7 cellular contexts compared by ENCODE assay signal in genomic region chr20:3727333-3728035, GRCh38. TPM values are rescaled to one million over a fixed set of nuclear protein-coding genes. Genes with fewer than 3 reads are reported as not detected.
DNase-seq lines count a peak whose midpoint lies in the region; ATAC-seq and TF ChIP-seq lines count a peak whose summit lies in the region.
"Had no signal": no experiment of that assay in that cellular context is flagged by ENCODE, and none has a peak within 500 bp of the region (broad histone marks: within the 10 kb centered on the region; RNA-seq: fewer than 3 reads in every experiment).

No MANE protein-coding gene starts in this region.

- no peaks in the 10 kb centered on the region for H3K9me3 Mint-ChIP-seq in WTC11
- H3K9me3 Mint-ChIP-seq: activated naive CD4-positive, alpha-beta T cell treated with anti-CD3 and anti-CD28 coated beads, Interleukin-2, amount 10 ng/mL, durations not matched to agents 7 days and 5 days had no signal

- H3K4me1 ChIP-seq in suprapubic skin = peaks cover 15% of the 10 kb centered on the region

- TF ChIP-seq EP300 in suprapubic skin (IDR thresholded peaks at IDR 0.05) = no peak

- H3K4me3 Mint-ChIP-seq in WTC11 = no peak overlapping the region
- H3K4me3 Mint-ChIP-seq: activated naive CD4-positive, alpha-beta T cell treated with anti-CD3 and anti-CD28 coated beads, Interleukin-2, amount 10 ng/mL, durations not matched to agents 7 days and 5 days had no signal

- no peaks in the 10 kb centered on the region for H3K36me3 ChIP-seq in MG63
- no peaks in the 10 kb centered on the region for H3K36me3 ChIP-seq in suprapubic skin

- CTCF ChIA-PET in WTC11 (lab: Charles Lee) = interaction anchor here (0.6 to 2.1 kb wide), 11 partner anchors 8 to 358 kb away, joined by 3 to 10 read pairs (median 4); partner anchors contain the start of gene ADISSP

- no peak overlapping the region for H3K27ac Mint-ChIP-seq in WTC11
- H3K27ac Mint-ChIP-seq: activated naive CD4-positive, alpha-beta T cell treated with anti-CD3 and anti-CD28 coated beads, Interleukin-2, amount 10 ng/mL, durations not matched to agents 7 days and 5 days had no signal

- H3K9me3 ChIP-seq in MG63 (no peaks in the 10 kb centered on the region), suprapubic skin (no peaks in the 10 kb centered on the region)

- DNase-seq in MG63 (peak; percentile 58), foreskin melanocyte (peak; percentile 34), suprapubic skin (ENCODE audit: low spot score in 2 of 2) (no peak), WTC11 (ENCODE audit: low spot score) (no peak), NCI-H748 treated with DMSO at 0.1 percent for 48 hours (lab: John Stamatoyannopoulos, UW) (no peak)
- no peak for DNase-seq in stimulated activated CD4-positive, alpha-beta T cell treated with anti-CD3 and anti-CD28 coated beads, Interleukin-4, amount 100 ng/mL, for 1 hour
- DNase-seq: activated naive CD4-positive, alpha-beta T cell treated with anti-CD3 and anti-CD28 coated beads, Interleukin-2, amount 10 ng/mL, durations not matched to agents 7 days and 5 days had no signal

- POLR2A ChIA-PET in WTC11 (lab: Charles Lee) = interaction anchor here (1.1 kb wide), 1 partner anchor 22 kb away, joined by 4 read pairs; no protein-coding TSS in a partner anchor

- H3K4me1 Mint-ChIP-seq in WTC11 = peaks cover 16% of the 10 kb centered on the region

- TF ChIP-seq POLR2A in suprapubic skin (IDR thresholded peaks at IDR 0.05) = no peak

- H3K27me3 Mint-ChIP-seq in WTC11 (ENCODE audit: low read depth) = peaks cover 38% of the 10 kb centered on the region

- H3K27me3 ChIP-seq in MG63 (no peaks in the 10 kb centered on the region), suprapubic skin (no peaks in the 10 kb centered on the region)

- TF ChIP-seq CTCF in suprapubic skin (IDR thresholded peaks at IDR 0.05) (no peak), WTC11 (IDR thresholded peaks at IDR 0.05) (no peak)

- 18% methylated on average over 12 of the region's 12 CpGs for WGBS in suprapubic skin

- peak overlapping the region; percentile 51 for H3K27ac ChIP-seq in suprapubic skin

- H3K4me3 ChIP-seq in MG63 (peak overlapping the region; percentile 17; the same call in 1 of the 2 replicates), suprapubic skin (no peak overlapping the region)

- ATAC-seq in WTC11 = no peak

- H3K36me3 Mint-ChIP-seq in WTC11 = no peaks in the 10 kb centered on the region
- H3K36me3 Mint-ChIP-seq: activated naive CD4-positive, alpha-beta T cell treated with anti-CD3 and anti-CD28 coated beads, Interleukin-2, amount 10 ng/mL, durations not matched to agents 7 days and 5 days had no signal

TF ChIP-seq in WTC11, 78 proteins besides CTCF, POLR2A, EP300 and RAD21 (continues in another document):
- TF ChIP-seq HMGXB4 (CRISPR knock-in tag; IDR thresholded peaks at IDR 0.05) (no peak), ZNF219 (CRISPR knock-in tag; IDR thresholded peaks at IDR 0.05; ENCODE audit: borderline replicate concordance) (no peak), TCF7 (CRISPR knock-in tag; IDR thresholded peaks at IDR 0.05; ENCODE audit: low read depth) (no peak), ZNF532 (CRISPR knock-in tag; IDR thresholded peaks at IDR 0.05; ENCODE audit: borderline replicate concordance) (no peak), OVOL2 (CRISPR knock-in tag; IDR thresholded peaks at IDR 0.05; ENCODE audit: borderline replicate concordance) (no peak), IRF1 (CRISPR knock-in tag; IDR thresholded peaks at IDR 0.05) (no peak), ESRRA (CRISPR knock-in tag; IDR thresholded peaks at IDR 0.05; ENCODE audit: borderline replicate concordance) (no peak)
- TF ChIP-seq, protein P1, sequence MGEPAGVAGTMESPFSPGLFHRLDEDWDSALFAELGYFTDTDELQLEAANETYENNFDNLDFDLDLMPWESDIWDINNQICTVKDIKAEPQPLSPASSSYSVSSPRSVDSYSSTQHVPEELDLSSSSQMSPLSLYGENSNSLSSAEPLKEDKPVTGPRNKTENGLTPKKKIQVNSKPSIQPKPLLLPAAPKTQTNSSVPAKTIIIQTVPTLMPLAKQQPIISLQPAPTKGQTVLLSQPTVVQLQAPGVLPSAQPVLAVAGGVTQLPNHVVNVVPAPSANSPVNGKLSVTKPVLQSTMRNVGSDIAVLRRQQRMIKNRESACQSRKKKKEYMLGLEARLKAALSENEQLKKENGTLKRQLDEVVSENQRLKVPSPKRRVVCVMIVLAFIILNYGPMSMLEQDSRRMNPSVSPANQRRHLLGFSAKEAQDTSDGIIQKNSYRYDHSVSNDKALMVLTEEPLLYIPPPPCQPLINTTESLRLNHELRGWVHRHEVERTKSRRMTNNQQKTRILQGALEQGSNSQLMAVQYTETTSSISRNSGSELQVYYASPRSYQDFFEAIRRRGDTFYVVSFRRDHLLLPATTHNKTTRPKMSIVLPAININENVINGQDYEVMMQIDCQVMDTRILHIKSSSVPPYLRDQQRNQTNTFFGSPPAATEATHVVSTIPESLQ (CRISPR knock-in tag; IDR thresholded peaks at IDR 0.05) = no peak
- TF ChIP-seq, protein P2, sequence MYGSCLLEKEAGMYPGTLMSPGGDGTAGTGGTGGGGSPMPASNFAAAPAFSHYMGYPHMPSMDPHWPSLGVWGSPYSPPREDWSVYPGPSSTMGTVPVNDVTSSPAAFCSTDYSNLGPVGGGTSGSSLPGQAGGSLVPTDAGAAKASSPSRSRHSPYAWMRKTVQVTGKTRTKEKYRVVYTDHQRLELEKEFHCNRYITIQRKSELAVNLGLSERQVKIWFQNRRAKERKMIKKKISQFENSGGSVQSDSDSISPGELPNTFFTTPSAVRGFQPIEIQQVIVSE (CRISPR knock-in tag; IDR thresholded peaks at IDR 0.05; ENCODE audit: borderline replicate concordance) = no peak

RNA-seq across cellular contexts. Expression of gene HSPA12B, which starts 5.0 kb away (rescaled TPM):
- total RNA-seq in MG63 (2014; rRNA removed; shearing (Covaris generic); ENCODE audit: low replicate concordance) = 0.03 TPM in 1 of 2 replicates, not detected in the other
- total RNA-seq in suprapubic skin (1 to 10 TPM; 1.9 to 8.7 (median 4.4) TPM), WTC11 (2021) (6.3 to 8.5 TPM (median 8.2 TPM) in 3 replicates)

RNA-seq across cellular contexts. Expression of gene SIGLEC1, which starts 15.1 kb away (rescaled TPM):
- not detected in 2 replicates for total RNA-seq in MG63 (2014; rRNA removed; shearing (Covaris generic); ENCODE audit: low replicate concordance)
- 1 to 10 TPM in 2 of 4 donors, under 1 TPM in 2; 0.60 to 3.5 (median 1.1) TPM for total RNA-seq in suprapubic skin
- 0.04 to 0.11 TPM in 2 of 3 replicates, not detected in the other for total RNA-seq in WTC11 (2021)

RNA-seq across cellular contexts. Expression of gene ADISSP, which starts 40.1 kb away (rescaled TPM):
- 42.8 and 66.6 TPM in 2 replicates for total RNA-seq in MG63 (2014; rRNA removed; shearing (Covaris generic); ENCODE audit: low replicate concordance)
- total RNA-seq in suprapubic skin (10 to 100 TPM in 3 of 4 donors, 1 to 10 TPM in 1; 8.4 to 20.3 (median 18.9) TPM), WTC11 (2021) (109 to 129 TPM (median 113 TPM) in 3 replicates)

RNA-seq across cellular contexts. Expression of gene ADAM33, which starts 45.7 kb away (rescaled TPM):
- total RNA-seq in MG63 (2014; rRNA removed; shearing (Covaris generic); ENCODE audit: low replicate concordance) = 4.9 and 7.3 TPM in 2 replicates
- total RNA-seq in suprapubic skin (10 to 100 TPM in 3 of 4 donors, 1 to 10 TPM in 1; 6.3 to 24.3 (median 13.4) TPM), WTC11 (2021) (5.3 to 7.1 TPM (median 7.0 TPM) in 3 replicates)

RNA-seq across cellular contexts. Expression of gene SPEF1, which starts 53.8 kb away (rescaled TPM):
- total RNA-seq in MG63 (2014; rRNA removed; shearing (Covaris generic); ENCODE audit: low replicate concordance) = 0.95 TPM in 1 of 2 replicates, not detected in the other
- not detected for total RNA-seq in suprapubic skin
- total RNA-seq in WTC11 (2021) = 0.41 to 0.72 TPM (median 0.64 TPM) in 3 replicates

Comparison
In these comparisons a context has a peak if more than half of its experiments do, and no peak if none do; other contexts are left out.
1. DNase-seq: peak in MG63 (single experiment) and foreskin melanocyte (single experiment); none in suprapubic skin (0 of 2), WTC11 (single experiment), stimulated activated CD4-positive, alpha-beta T cell treated with anti-CD3 and anti-CD28 coated beads, Interleukin-4, amount 100 ng/mL, for 1 hour (single experiment) and NCI-H748 treated with DMSO at 0.1 percent for 48 hours (single experiment).